8 cellular contexts compared by ENCODE assay signal in genomic region chr10:92830478-92831389, GRCh38. TPM values are rescaled to one million over a fixed set of nuclear protein-coding genes. Genes with fewer than 3 reads are reported as not detected.
DNase-seq lines count a peak whose midpoint lies in the region; ATAC-seq and TF ChIP-seq lines count a peak whose summit lies in the region.

No MANE protein-coding gene starts in this region.

- no peaks in the 10 kb centered on the region for H3K36me3 Mint-ChIP-seq in activated T-cell treated with anti-CD3 and anti-CD28 coated beads, Interleukin-2, amount 50 U/mL, for 24 hours (ENCODE audit: low read depth)

- H3K4me1 Mint-ChIP-seq in activated T-cell treated with anti-CD3 and anti-CD28 coated beads, Interleukin-2, amount 50 U/mL, for 24 hours (ENCODE audit: low read depth): peaks cover 23% of the 10 kb centered on the region

- H3K27ac Mint-ChIP-seq in activated T-cell treated with anti-CD3 and anti-CD28 coated beads, Interleukin-2, amount 50 U/mL, for 24 hours: peak overlapping the region; percentile 85

- H3K4me3 ChIP-seq in lower lobe of right lung: peak overlapping the region; percentile 48
- H3K4me3 ChIP-seq in thymus (ENCODE audit: low read length): peak overlapping the region; percentile 32

- TF ChIP-seq CTCF in lower lobe of right lung (IDR thresholded peaks at IDR 0.05): no peak
- TF ChIP-seq CTCF in RWPE1 (conservative IDR thresholded peaks at IDR 0.05; ENCODE audit: low read depth): no peak

- no peaks in the 10 kb centered on the region for H3K27me3 ChIP-seq in lower lobe of right lung (ENCODE audit: low read depth)
- no peaks in the 10 kb centered on the region for H3K27me3 ChIP-seq in thymus (ENCODE audit: control insufficient read depth, insufficient read depth)

- peak; percentile 51 for DNase-seq in activated CD4-positive, alpha-beta T cell treated with anti-CD3 and anti-CD28 coated beads for 48 hours
- DNase-seq in activated CD4-positive, alpha-beta T cell treated with anti-CD3 and anti-CD28 coated beads, Interleukin-2, amount 50 U/mL, for 1 hour: no peak
- peak; percentile 63 for DNase-seq in activated T-cell treated with anti-CD3 and anti-CD28 coated beads, Interleukin-2, amount 50 U/mL, for 24 hours
- DNase-seq in lower lobe of right lung (no peak), NCI-H1105 treated with DMSO at 0.1 percent for 48 hours (lab: John Stamatoyannopoulos, UW) (no peak), RWPE1 (ENCODE audit: low spot score) (no peak)

- peaks cover 6% of the 10 kb centered on the region for H3K9me3 Mint-ChIP-seq in activated T-cell treated with anti-CD3 and anti-CD28 coated beads, Interleukin-2, amount 50 U/mL, for 24 hours

- no peaks in the 10 kb centered on the region for H3K27me3 Mint-ChIP-seq in activated T-cell treated with anti-CD3 and anti-CD28 coated beads, Interleukin-2, amount 50 U/mL, for 24 hours

- ATAC-seq in lower lobe of right lung (peak; percentile 54 to 70), HG02938 (IDR thresholded peaks at IDR 0.05; ENCODE audit: unreplicated experiment) (no peak)

- CTCF ChIA-PET in RWPE1 (lab: Yijun Ruan, JAX): no interaction called here

- H3K9me3 ChIP-seq in lower lobe of right lung (no peaks in the 10 kb centered on the region), thymus (ENCODE audit: control insufficient read depth) (no peaks in the 10 kb centered on the region)

- H3K27ac ChIP-seq in lower lobe of right lung (peak overlapping the region; percentile 57), thymus (ENCODE audit: low read depth) (peak overlapping the region; percentile 64), RWPE1 (no peak overlapping the region)

- intact Hi-C loops in lower lobe of right lung (cut with DNase I): no loop called here

- H3K36me3 ChIP-seq in lower lobe of right lung (no peaks in the 10 kb centered on the region), thymus (ENCODE audit: control insufficient read depth, insufficient read depth) (no peaks in the 10 kb centered on the region)

- H3K4me3 Mint-ChIP-seq in activated T-cell treated with anti-CD3 and anti-CD28 coated beads, Interleukin-2, amount 50 U/mL, for 24 hours: peak overlapping the region; percentile 61

- POLR2A ChIA-PET in RWPE1 (lab: Yijun Ruan, JAX; ENCODE audit: low non-redundant PET): interaction anchor here (0.6 kb wide), 1 partner anchor 368 kb away, joined by 3 read pairs; no protein-coding TSS in a partner anchor

- WGBS in thymus: 45% methylated on average over 12 of the region's 12 CpGs

- H3K4me1 ChIP-seq in lower lobe of right lung (peaks cover 9% of the 10 kb centered on the region), thymus (ENCODE audit: control insufficient read depth, insufficient read depth, low read length) (peaks cover 6% of the 10 kb centered on the region)

RNA-seq across cellular contexts. Expression of gene EXOC6, which starts 17.6 kb away (rescaled TPM):
- 19.6 TPM for total RNA-seq in lower lobe of right lung
- 10.6 TPM for polyA plus RNA-seq in thymus

Comparison
In these comparisons a context has a peak if more than half of its experiments do, and no peak if none do; other contexts are left out.
1. DNase-seq: peak in activated CD4-positive, alpha-beta T cell treated with anti-CD3 and anti-CD28 coated beads for 48 hours (single experiment) and activated T-cell treated with anti-CD3 and anti-CD28 coated beads, Interleukin-2, amount 50 U/mL, for 24 hours (single experiment); none in activated CD4-positive, alpha-beta T cell treated with anti-CD3 and anti-CD28 coated beads, Interleukin-2, amount 50 U/mL, for 1 hour (single experiment), lower lobe of right lung (single experiment), NCI-H1105 treated with DMSO at 0.1 percent for 48 hours (single experiment) and RWPE1 (single experiment).